ENCODE assay signal across 25 cellular contexts in the genomic region with DNA sequence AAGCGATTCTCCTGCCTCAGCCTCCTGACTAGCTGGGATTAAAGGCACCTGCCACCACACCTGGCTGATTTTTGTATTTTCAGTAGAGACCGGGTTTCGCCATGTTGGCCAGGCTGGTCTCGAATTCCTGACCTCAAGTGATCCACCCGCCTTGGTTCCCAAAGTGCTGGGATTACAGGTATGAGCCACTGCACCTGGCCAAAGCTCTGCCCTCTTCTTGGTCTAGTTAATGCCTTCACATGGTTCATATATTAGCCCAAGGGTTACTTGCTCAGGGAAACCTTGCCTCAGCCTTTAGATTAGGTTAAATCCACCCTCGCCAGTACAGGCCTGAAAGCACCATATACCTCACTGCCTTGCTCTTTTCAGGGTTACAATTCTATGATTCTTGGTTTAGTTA. TPM values are rescaled to one million over a fixed set of nuclear protein-coding genes. Genes with fewer than 3 reads are reported as not detected.
"Had no signal": no experiment of that assay in that cellular context is flagged by ENCODE, and none has a peak within 500 bp of the region (broad histone marks: within the 10 kb centered on the region; RNA-seq: fewer than 3 reads in every experiment).

No MANE protein-coding gene starts in this region.

- ATAC-seq: activated CD8-positive, alpha-beta T cell treated with anti-CD3 and anti-CD28 coated beads for 36 hours; PC-3; SK-N-SH treated with all-trans-retinoic acid at 6 μM for 48 hours; WTC11 had no signal

- H3K9me3 Mint-ChIP-seq: activated CD4-positive, alpha-beta T cell treated with anti-CD3 and anti-CD28 coated beads, Interleukin-2, amount 10 ng/mL, durations not matched to agents 24 days and 14 days; activated CD8-positive, alpha-beta T cell treated with anti-CD3 and anti-CD28 coated beads for 36 hours; central memory CD8-positive, alpha-beta T cell; T-helper 1 cell treated with Interleukin-12 subunit alpha and Interleukin-12 subunit beta and Interleukin-4 antibody, amounts not matched to agents 30 μg/mL and 1 μg/mL, for 36 hours; WTC11 had no signal

- H3K4me3 Mint-ChIP-seq: activated CD4-positive, alpha-beta T cell treated with anti-CD3 and anti-CD28 coated beads, Interleukin-2, amount 10 ng/mL, durations not matched to agents 24 days and 14 days; activated CD8-positive, alpha-beta T cell treated with anti-CD3 and anti-CD28 coated beads for 36 hours; central memory CD8-positive, alpha-beta T cell; T-helper 1 cell treated with Interleukin-12 subunit alpha and Interleukin-12 subunit beta and Interleukin-4 antibody, amounts not matched to agents 30 μg/mL and 1 μg/mL, for 36 hours; WTC11 had no signal

- H3K27me3 Mint-ChIP-seq: activated CD4-positive, alpha-beta T cell treated with anti-CD3 and anti-CD28 coated beads, Interleukin-2, amount 10 ng/mL, durations not matched to agents 24 days and 14 days had no signal

- H3K36me3 Mint-ChIP-seq: WTC11 had no signal

- H3K36me3 ChIP-seq: SJSA1 had no signal

- DNase-seq: activated CD4-positive, alpha-beta T cell treated with anti-CD3 and anti-CD28 coated beads, Interleukin-2, amount 10 ng/mL, durations not matched to agents 24 days and 14 days; activated CD4-positive, CD25-positive, alpha-beta regulatory T cell treated with anti-CD3 and anti-CD28 coated beads, Interleukin-2, amount 50 U/mL, for 72 hours; activated CD8-positive, alpha-beta memory T cell treated with anti-CD3 and anti-CD28 coated beads, Interleukin-2, amount 50 U/mL, for 48 hours; activated CD8-positive, alpha-beta T cell treated with anti-CD3 and anti-CD28 coated beads for 36 hours; activated T-cell treated with anti-CD3 and anti-CD28 coated beads, Interleukin-2, amount 50 U/mL, for 48 hours; aorta; IMR-90; Kasumi-1; KBM-7; NCI-H1105 treated with DMSO at 0.1 percent for 48 hours; NCI-H1436 treated with DMSO at 0.1 percent for 48 hours; NCI-H187; NCI-H2081; NCI-H510A treated with DMSO at 0.1 percent for 48 hours; PC-3; SHP77; SW 1271; T-helper 9 cell had no signal

- H3K9me3 ChIP-seq: SJSA1 had no signal

- H3K4me3 ChIP-seq: SJSA1 had no signal

- H3K27ac ChIP-seq: SJSA1 had no signal

- H3K4me1 ChIP-seq: SJSA1 had no signal

- H3K27me3 ChIP-seq: SJSA1 had no signal

- H3K27ac Mint-ChIP-seq: activated CD8-positive, alpha-beta T cell treated with anti-CD3 and anti-CD28 coated beads for 36 hours; WTC11 had no signal

- FAIRE-seq: bronchial epithelial cell, RCC 7860 had no signal

RNA-seq across cellular contexts. Expression of gene TSHZ2, which starts 26.1 kb away (rescaled TPM):
- total RNA-seq: PC-3, SJSA1 had no signal
